ENCODE assay signal across 9 cellular contexts in genomic region chr11:128039140-128040021, GRCh38.
DNase-seq lines count a peak whose midpoint lies in the region; ATAC-seq and TF ChIP-seq lines count a peak whose summit lies in the region.
"Had no signal": no experiment of that assay in that cellular context is flagged by ENCODE, and none has a peak within 500 bp of the region (broad histone marks: within the 10 kb centered on the region; RNA-seq: fewer than 3 reads in every experiment).

No MANE protein-coding gene starts in this region.

- no peaks in the 10 kb centered on the region for H3K4me1 ChIP-seq in neural progenitor cell
- H3K4me1 ChIP-seq: SJSA1 had no signal

- H3K4me3 ChIP-seq in GM12865 (ENCODE audit: low read depth, low read length) = no peak overlapping the region
- H3K4me3 ChIP-seq in fibroblast of the aortic adventitia (ENCODE audit: low read depth, low read length) = no peak overlapping the region
- no peak overlapping the region for H3K4me3 ChIP-seq in neural progenitor cell
- H3K4me3 ChIP-seq: SJSA1 had no signal

- no peaks in the 10 kb centered on the region for H3K27me3 ChIP-seq in neural progenitor cell
- H3K27me3 ChIP-seq: SJSA1 had no signal

- H3K4me1 Mint-ChIP-seq in neural progenitor cell = peaks cover 17% of the 10 kb centered on the region

- no peaks in the 10 kb centered on the region for H3K36me3 ChIP-seq in neural progenitor cell
- H3K36me3 ChIP-seq: SJSA1 had no signal

- H3K4me2 ChIP-seq in neural progenitor cell = no peak overlapping the region

- no peaks in the 10 kb centered on the region for H4K20me1 ChIP-seq in neural progenitor cell (ENCODE audit: low read depth)

- no peaks in the 10 kb centered on the region for H3K27me3 Mint-ChIP-seq in neural progenitor cell (ENCODE audit: insufficient read depth, low read depth)

- TF ChIP-seq CTCF in GM12865 (IDR thresholded peaks at IDR 0.05; ENCODE audit: insufficient read depth, low read depth, low read length, missing control alignments) = no peak
- no peak for TF ChIP-seq CTCF in fibroblast of the aortic adventitia (IDR thresholded peaks at IDR 0.05; ENCODE audit: insufficient read depth, low read length)
- no peak for TF ChIP-seq CTCF in neural progenitor cell (IDR thresholded peaks at IDR 0.05)

- DNase-seq in GM12865 (ENCODE audit: low read depth) (peak; percentile 64), NCI-H226 (peak; percentile 76), fibroblast of the aortic adventitia (ENCODE audit: low read depth) (peak; percentile 95), NCI-H187 (lab: John Stamatoyannopoulos, UW) (no peak), neural progenitor cell (ENCODE audit: low spot score) (no peak)
- DNase-seq in activated CD8-positive, alpha-beta memory T cell treated with anti-CD3 and anti-CD28 coated beads, Interleukin-2, amount 50 U/mL, for 1 hour (ENCODE audit: extremely low read depth) = peak; percentile 69
- DNase-seq in stimulated activated CD4-positive, alpha-beta T cell treated with anti-CD3 and anti-CD28 coated beads, Interleukin-2, amount 100 ng/mL, for 48 hours = peak; percentile 53 to 58

- H3K79me2 ChIP-seq in neural progenitor cell (ENCODE audit: low read depth) = no peaks in the 10 kb centered on the region

- no peaks in the 10 kb centered on the region for H3K9me3 ChIP-seq in neural progenitor cell (ENCODE audit: low read depth)
- H3K9me3 ChIP-seq: SJSA1 had no signal

- no peak overlapping the region for H3K4me3 Mint-ChIP-seq in neural progenitor cell

- peaks cover 4% of the 10 kb centered on the region for H3K9me3 Mint-ChIP-seq in neural progenitor cell

- H3F3A ChIP-seq in neural progenitor cell (ENCODE audit: low read depth) = no peaks in the 10 kb centered on the region

- no peaks in the 10 kb centered on the region for H3K36me3 Mint-ChIP-seq in neural progenitor cell

- no peak overlapping the region for H2AFZ ChIP-seq in neural progenitor cell (replicated peaks)

- H3K27ac Mint-ChIP-seq in neural progenitor cell = no peak overlapping the region

- peak; percentile 92 for ATAC-seq in HG02623 (IDR thresholded peaks at IDR 0.05; ENCODE audit: unreplicated experiment)

- H3K27ac ChIP-seq in neural progenitor cell = no peak overlapping the region
- H3K27ac ChIP-seq: SJSA1 had no signal

- H3K9ac ChIP-seq in neural progenitor cell = no peak overlapping the region

Comparison
In these comparisons a context has a peak if more than half of its experiments do, and no peak if none do; other contexts are left out.
1. DNase-seq: peak in GM12865 (single experiment), NCI-H226 (single experiment), activated CD8-positive, alpha-beta memory T cell treated with anti-CD3 and anti-CD28 coated beads, Interleukin-2, amount 50 U/mL, for 1 hour (single experiment), fibroblast of the aortic adventitia (single experiment) and stimulated activated CD4-positive, alpha-beta T cell treated with anti-CD3 and anti-CD28 coated beads, Interleukin-2, amount 100 ng/mL, for 48 hours (2 of 2); none in NCI-H187 (0 of 2) and neural progenitor cell (single experiment).